ENCODE assay signal across 8 cellular contexts in the genomic region with DNA sequence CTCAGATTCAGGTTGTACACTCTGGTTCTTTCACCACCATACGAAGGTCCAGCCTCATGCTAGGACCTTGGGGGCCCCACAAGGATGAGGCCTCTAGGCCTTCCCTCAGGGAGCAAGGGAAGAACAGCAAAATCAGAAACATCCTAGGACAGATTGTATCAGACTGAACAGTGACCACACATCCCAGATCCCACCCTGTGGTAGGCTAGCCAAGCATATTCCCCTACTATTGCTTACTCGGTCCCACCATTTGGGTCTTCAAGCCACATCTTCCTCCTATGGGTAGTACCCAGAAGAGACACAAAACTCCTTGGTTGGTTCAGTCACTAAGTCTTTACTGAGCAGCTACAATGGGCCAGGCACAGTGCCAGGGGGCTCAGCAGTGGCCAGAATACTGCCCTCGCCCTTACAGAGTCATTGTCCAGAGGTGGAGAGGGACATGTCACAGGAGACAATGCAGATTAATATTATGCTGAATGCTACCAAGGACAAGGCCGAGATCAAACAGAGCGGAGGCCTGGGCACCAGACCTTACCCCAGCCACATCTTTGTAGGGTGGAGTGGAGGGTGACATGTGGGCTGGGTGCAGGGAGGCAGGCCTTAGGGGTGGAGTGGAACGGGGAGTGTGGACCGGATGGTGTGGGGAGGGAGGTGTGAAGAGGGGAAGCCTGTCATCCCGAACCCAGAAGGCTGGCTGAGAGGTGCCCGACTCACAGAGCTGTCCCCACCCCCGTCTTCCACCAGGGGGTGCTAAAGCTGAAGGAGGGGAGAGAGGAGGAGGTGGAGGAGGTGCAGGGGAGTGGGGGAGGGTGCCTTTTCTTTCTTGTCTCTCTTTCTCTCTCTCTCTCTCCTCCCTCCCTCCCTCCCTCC. TPM values are rescaled to one million over a fixed set of nuclear protein-coding genes. Genes with fewer than 3 reads are reported as not detected.
DNase-seq lines count a peak whose midpoint lies in the region; ATAC-seq and TF ChIP-seq lines count a peak whose summit lies in the region.

No MANE protein-coding gene starts in this region.

- peak; percentile 75 for ATAC-seq in CD4-positive, alpha-beta T cell (ENCODE audit: poor library complexity)
- ATAC-seq in GM19468 (IDR thresholded peaks at IDR 0.05; ENCODE audit: extremely low read depth, unreplicated experiment) (peak; percentile 36), gastroesophageal sphincter (peak; percentile 77)

- no peaks in the 10 kb centered on the region for H3K27me3 Mint-ChIP-seq in CD4-positive, alpha-beta T cell

- H3K4me1 ChIP-seq in gastroesophageal sphincter (peaks cover 0 to 20% (median 5%) of the 10 kb centered on the region in 3 donors), ovary (ENCODE audit: insufficient read depth) (no peaks in the 10 kb centered on the region), tibial nerve (peaks cover 0 to 32% (median 14%) of the 10 kb centered on the region in 4 donors)

- H3K9me3 Mint-ChIP-seq in CD4-positive, alpha-beta T cell, result no peaks in the 10 kb centered on the region

- peak overlapping the region; percentile 78 for H3K4me3 Mint-ChIP-seq in CD4-positive, alpha-beta T cell

- TF ChIP-seq EP300 in gastroesophageal sphincter (IDR thresholded peaks at IDR 0.05) (no peak), ovary (IDR thresholded peaks at IDR 0.05) (no peak), tibial nerve (IDR thresholded peaks at IDR 0.05) (no peak)

- peak overlapping the region; percentile 43 for H3K27ac ChIP-seq in CD4-positive, alpha-beta T cell (ENCODE audit: low read depth, low read length)
- H3K27ac ChIP-seq in gastroesophageal sphincter (peak overlapping the region in 1 of 4 donors; percentile 29), ovary (no peak overlapping the region), tibial nerve (peak overlapping the region in 1 of 4 donors; percentile 14)

- peaks cover 82% of the 10 kb centered on the region for H3K4me1 Mint-ChIP-seq in CD4-positive, alpha-beta T cell (ENCODE audit: low read depth)

- no peaks in the 10 kb centered on the region for H3K27me3 ChIP-seq in CD4-positive, alpha-beta T cell (ENCODE audit: control insufficient read depth, insufficient read depth, low read length)
- H3K27me3 ChIP-seq in gastroesophageal sphincter (peaks cover 9% of the 10 kb centered on the region), ovary (no peaks in the 10 kb centered on the region), tibial nerve (no peaks in the 10 kb centered on the region)

- peaks cover 0 to 7% of the 10 kb centered on the region in 2 donors for H3K36me3 ChIP-seq in gastroesophageal sphincter
- H3K36me3 ChIP-seq in ovary, result no peaks in the 10 kb centered on the region
- H3K36me3 ChIP-seq in tibial nerve, result peaks cover 0 to 2% (median 0%) of the 10 kb centered on the region in 3 donors

- TF ChIP-seq POLR2A in gastroesophageal sphincter (IDR thresholded peaks at IDR 0.05), result no peak
- no peak for TF ChIP-seq POLR2A in ovary (IDR thresholded peaks at IDR 0.05)
- TF ChIP-seq POLR2A in tibial nerve (IDR thresholded peaks at IDR 0.05), result no peak

- peak overlapping the region; percentile 97 for H3K27ac Mint-ChIP-seq in CD4-positive, alpha-beta T cell

- DNase-seq in CD4-positive, alpha-beta T cell, result peak; percentile 78 to 90 (median 84)
- DNase-seq in Kasumi-1 (lab: John Stamatoyannopoulos, UW), result peak; percentile 78 to 80
- DNase-seq in SHP77 (lab: John Stamatoyannopoulos, UW), result peak; percentile 57 to 65
- peak; percentile 84 for DNase-seq in activated effector memory CD4-positive, alpha-beta T cell treated with Interleukin-2 at 50 U/mL for 16 hours
- DNase-seq in ovary, result peak; percentile 63 to 83 (median 79)
- peak; percentile 65 to 77 for DNase-seq in tibial nerve (ENCODE audit: low spot score in 2 of 2)

- no peaks in the 10 kb centered on the region for H3K9me3 ChIP-seq in CD4-positive, alpha-beta T cell (ENCODE audit: control insufficient read depth, low read length)
- H3K9me3 ChIP-seq in gastroesophageal sphincter (no peaks in the 10 kb centered on the region), ovary (no peaks in the 10 kb centered on the region), tibial nerve (no peaks in the 10 kb centered on the region)

- 16 to 35% methylated on average over 7 of the region's 10 CpGs for WGBS in gastroesophageal sphincter (ENCODE audit: low coverage in 1 of 2), 2 donors
- 36 to 43% (median 41%) methylated on average over 10 of the region's 10 CpGs for WGBS in ovary, 3 donors
- 32 to 40% methylated on average over 10 of the region's 10 CpGs for WGBS in tibial nerve, 2 donors

- TF ChIP-seq CTCF in CD4-positive, alpha-beta T cell (IDR thresholded peaks at IDR 0.05), result peak; percentile 63
- TF ChIP-seq CTCF in gastroesophageal sphincter (IDR thresholded peaks at IDR 0.05) (peak in 3 of 4 experiments; percentile 71 to 85 (median 76)), ovary (IDR thresholded peaks at IDR 0.05) (peak; percentile 13 to 43 (median 41)), tibial nerve (IDR thresholded peaks at IDR 0.05) (peak; percentile 72 to 79 (median 76))

- intact Hi-C loops in CD4-positive, alpha-beta T cell (cut with DNase I, micrococcal nuclease), result loop anchor here (1.0 to 10.0 kb wide), 4 partner anchors 73 to 237 kb away; partner anchors contain the start of gene BRPF3 (in 1 of the 2)
- intact Hi-C loops in ovary (cut with DNase I), result loop anchor here in 2 of 4 donors (5.0 kb wide), 1 partner anchor 239 kb away; no protein-coding TSS in a partner anchor

- POLR2A ChIA-PET in CD4-positive, alpha-beta T cell (lab: Charles Lee), result interaction anchor here (0.9 to 4.9 kb wide), 7 partner anchors 8 to 95 kb away, joined by 3 to 50 read pairs (median 6); partner anchors contain the start of gene MAPK14

- CTCF ChIA-PET in CD4-positive, alpha-beta T cell (lab: Charles Lee), result interaction anchor here (0.7 to 4.2 kb wide), 8 partner anchors 8 to 178 kb away, joined by 3 to 33 read pairs (median 4); partner anchors contain the start of genes MAPK13 and MAPK14

- no peaks in the 10 kb centered on the region for H3K36me3 Mint-ChIP-seq in CD4-positive, alpha-beta T cell (ENCODE audit: low read depth)

- H3K4me3 ChIP-seq in gastroesophageal sphincter, result no peak overlapping the region
- no peak overlapping the region for H3K4me3 ChIP-seq in ovary
- no peak overlapping the region for H3K4me3 ChIP-seq in tibial nerve

RNA-seq across cellular contexts. Expression of gene MAPK13, which starts 6.8 kb away (rescaled TPM):
- 10 to 100 TPM; 58.5 to 63.5 TPM for total RNA-seq in CD4-positive, alpha-beta T cell
- total RNA-seq in gastroesophageal sphincter (1 to 10 TPM; 1.4 to 8.4 (median 3.1) TPM), ovary (10 to 100 TPM in 1 of 7 donors, 1 to 10 TPM in 6; 3.3 to 15.6 (median 6.2) TPM), tibial nerve (10 to 100 TPM in 2 of 4 donors, 1 to 10 TPM in 2; 2.7 to 11.7 (median 7.2) TPM)
- 1 to 10 TPM; 3.4 to 8.0 TPM for polyA plus RNA-seq in ovary
